Comparison of ENCODE assay signal across 12 cellular contexts in the genomic region with DNA sequence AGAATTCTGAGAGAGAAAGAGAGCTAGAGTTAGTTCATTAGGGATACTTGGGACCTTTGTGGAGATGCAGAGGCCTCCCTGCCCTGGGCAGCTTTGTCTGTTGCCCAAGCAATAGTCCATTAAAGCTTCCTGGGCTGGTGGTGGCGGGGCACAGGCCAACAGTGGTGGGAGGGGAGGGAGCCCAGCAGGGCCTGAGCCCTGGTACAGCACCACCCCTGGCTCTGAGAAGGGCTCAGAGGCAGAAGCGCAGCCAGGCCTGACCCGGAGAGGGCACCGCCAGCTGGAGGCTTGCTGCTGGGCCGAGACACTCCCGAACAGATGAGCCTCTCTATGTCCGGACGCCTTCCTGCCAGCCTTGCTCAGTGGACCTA.
DNase-seq lines count a peak whose midpoint lies in the region; ATAC-seq and TF ChIP-seq lines count a peak whose summit lies in the region.
"Had no signal": no experiment of that assay in that cellular context is flagged by ENCODE, and none has a peak within 500 bp of the region (broad histone marks: within the 10 kb centered on the region; RNA-seq: fewer than 3 reads in every experiment).

No MANE protein-coding gene starts in this region.

- H3K4me1 ChIP-seq in foreskin keratinocyte (peaks cover 11% of the 10 kb centered on the region), upper lobe of left lung (peaks cover 6 to 17% (median 15%) of the 10 kb centered on the region in 4 donors)
- H3K4me1 ChIP-seq: SJCRH30 had no signal

- whole genome bisulfite sequencing in upper lobe of left lung, 2 donors: 55% methylated on average over 8 of the region's 8 CpGs; no CpG with 5 or more reads in 1 of the 2 donors

- peaks cover 5% of the 10 kb centered on the region for H3K4me1 Mint-ChIP-seq in activated naive CD8-positive, alpha-beta T cell (ENCODE audit: low read depth)
- H3K4me1 Mint-ChIP-seq in activated naive CD8-positive, alpha-beta T cell treated with anti-CD3 and anti-CD28 coated beads for 36 hours: peaks cover 2% of the 10 kb centered on the region
- peaks cover 62% of the 10 kb centered on the region for H3K4me1 Mint-ChIP-seq in nephron
- H3K4me1 Mint-ChIP-seq: activated T-helper 17 cell treated with anti-CD3 and anti-CD28 coated beads, Interleukin-2, amount 50 U/mL, for 72 hours had no signal

- no peaks in the 10 kb centered on the region for H3K36me3 ChIP-seq in upper lobe of left lung
- H3K36me3 ChIP-seq: SJCRH30 had no signal

- TF ChIP-seq POLR2A in upper lobe of left lung (IDR thresholded peaks at IDR 0.05): no peak

- TF ChIP-seq EP300 in upper lobe of left lung (IDR thresholded peaks at IDR 0.05): no peak

- H3K9me3 Mint-ChIP-seq in activated naive CD8-positive, alpha-beta T cell (ENCODE audit: low read depth): no peaks in the 10 kb centered on the region
- no peaks in the 10 kb centered on the region for H3K9me3 Mint-ChIP-seq in activated naive CD8-positive, alpha-beta T cell treated with anti-CD3 and anti-CD28 coated beads for 36 hours
- H3K9me3 Mint-ChIP-seq in nephron: peaks cover 14% of the 10 kb centered on the region
- H3K9me3 Mint-ChIP-seq: activated T-helper 17 cell treated with anti-CD3 and anti-CD28 coated beads, Interleukin-2, amount 50 U/mL, for 72 hours had no signal

- TF ChIP-seq CTCF in foreskin keratinocyte (conservative IDR thresholded peaks at IDR 0.05): no peak
- TF ChIP-seq CTCF in nephron (IDR thresholded peaks at IDR 0.05; ENCODE audit: unreplicated experiment in 3 of 3): no peak
- TF ChIP-seq CTCF in upper lobe of left lung (IDR thresholded peaks at IDR 0.05): no peak

- ATAC-seq in foreskin keratinocyte: peak; percentile 3
- peak; percentile 27 to 34 for ATAC-seq in upper lobe of left lung (ENCODE audit: low FRiP score in 2 of 2)
- no peak for ATAC-seq in HG03565 (IDR thresholded peaks at IDR 0.05; ENCODE audit: unreplicated experiment)
- ATAC-seq: GM12878 had no signal

- H3K27me3 ChIP-seq in foreskin keratinocyte (no peaks in the 10 kb centered on the region), upper lobe of left lung (no peaks in the 10 kb centered on the region)
- H3K27me3 ChIP-seq: SJCRH30 had no signal

- no peaks in the 10 kb centered on the region for H3K36me3 Mint-ChIP-seq in activated naive CD8-positive, alpha-beta T cell
- H3K36me3 Mint-ChIP-seq in activated naive CD8-positive, alpha-beta T cell treated with anti-CD3 and anti-CD28 coated beads for 36 hours: no peaks in the 10 kb centered on the region
- no peaks in the 10 kb centered on the region for H3K36me3 Mint-ChIP-seq in nephron (ENCODE audit: low read depth)

- no peaks in the 10 kb centered on the region for H3K27me3 Mint-ChIP-seq in activated naive CD8-positive, alpha-beta T cell
- no peaks in the 10 kb centered on the region for H3K27me3 Mint-ChIP-seq in activated naive CD8-positive, alpha-beta T cell treated with anti-CD3 and anti-CD28 coated beads for 36 hours
- peaks cover 6% of the 10 kb centered on the region for H3K27me3 Mint-ChIP-seq in nephron (ENCODE audit: low read depth)
- H3K27me3 Mint-ChIP-seq: activated T-helper 17 cell treated with anti-CD3 and anti-CD28 coated beads, Interleukin-2, amount 50 U/mL, for 72 hours had no signal

- peak overlapping the region; percentile 58 for H3K27ac Mint-ChIP-seq in activated naive CD8-positive, alpha-beta T cell
- no peak overlapping the region for H3K27ac Mint-ChIP-seq in activated naive CD8-positive, alpha-beta T cell treated with anti-CD3 and anti-CD28 coated beads for 36 hours
- H3K27ac Mint-ChIP-seq in nephron: peak overlapping the region; percentile 93 to 98 (median 98)
- H3K27ac Mint-ChIP-seq: activated T-helper 17 cell treated with anti-CD3 and anti-CD28 coated beads, Interleukin-2, amount 50 U/mL, for 72 hours had no signal

- H3K4me3 ChIP-seq in upper lobe of left lung: peak overlapping the region in 1 of 4 donors; percentile 16
- H3K4me3 ChIP-seq: A549, GM12878, SJCRH30 had no signal

- H3K4me3 Mint-ChIP-seq in activated naive CD8-positive, alpha-beta T cell: peak overlapping the region; percentile 30
- no peak overlapping the region for H3K4me3 Mint-ChIP-seq in activated naive CD8-positive, alpha-beta T cell treated with anti-CD3 and anti-CD28 coated beads for 36 hours
- H3K4me3 Mint-ChIP-seq in nephron: peak overlapping the region in 1 of 3 experiments; percentile 29

- peak overlapping the region; percentile 77 for H3K27ac ChIP-seq in foreskin keratinocyte
- H3K27ac ChIP-seq in upper lobe of left lung: peak overlapping the region; percentile 69 to 86 (median 82)
- H3K27ac ChIP-seq: A549, SJCRH30 had no signal

- H3K9me3 ChIP-seq in upper lobe of left lung: no peaks in the 10 kb centered on the region
- H3K9me3 ChIP-seq: A549, SJCRH30 had no signal

- DNase-seq in activated naive CD8-positive, alpha-beta T cell treated with anti-CD3 and anti-CD28 coated beads for 36 hours: no peak
- DNase-seq in foreskin keratinocyte: no peak
- peak in 1 of 2 donors; percentile 39 for DNase-seq in upper lobe of left lung
- DNase-seq in LoVo (ENCODE audit: low spot score): no peak
- no peak for DNase-seq in NCI-H146 treated with DMSO at 0.1 percent for 48 hours (lab: John Stamatoyannopoulos, UW; ENCODE audit: unreplicated experiment)
- DNase-seq: SJCRH30 had no signal
